ENCODE assay signal across 16 cellular contexts in genomic region chr6:162184465-162184864, GRCh38.
"Had no signal": no experiment of that assay in that cellular context is flagged by ENCODE, and none has a peak within 500 bp of the region (broad histone marks: within the 10 kb centered on the region; RNA-seq: fewer than 3 reads in every experiment).

No MANE protein-coding gene starts in this region.

- DNase-seq: activated B cell treated with CpG ODN at 0.5 μM for 24 hours; activated CD4-positive, alpha-beta memory T cell treated with anti-CD3 and anti-CD28 coated beads, Interleukin-2, amount 10 ng/mL, durations not matched to agents 7 days and 5 days; activated CD4-positive, alpha-beta T cell treated with anti-CD3 and anti-CD28 coated beads for 4 hours; activated naive CD4-positive, alpha-beta T cell; activated naive CD8-positive, alpha-beta T cell treated with anti-CD3 and anti-CD28 coated beads for 36 hours; activated T-cell treated with anti-CD3 and anti-CD28 coated beads, Interleukin-2, amount 50 U/mL, for 1 hour; amniotic stem cell; caudate nucleus; heart left ventricle; mesendoderm; nucleus accumbens; retina; spleen; stimulated activated CD4-positive, alpha-beta T cell treated with anti-CD3 and anti-CD28 coated beads, Interleukin-4, amount 100 ng/mL, for 4 hours; upper lobe of left lung had no signal

- H3K27me3 ChIP-seq: heart left ventricle, upper lobe of left lung had no signal

- H3K4me3 ChIP-seq: heart left ventricle, spleen, thoracic aorta, upper lobe of left lung had no signal

- H3K36me3 ChIP-seq: heart left ventricle, spleen, thoracic aorta, upper lobe of left lung had no signal

- H3K27ac ChIP-seq: heart left ventricle, thoracic aorta, upper lobe of left lung had no signal

- H3K9me3 ChIP-seq: heart left ventricle, thoracic aorta, upper lobe of left lung had no signal
